ENCODE assay signal across 8 cellular contexts in genomic region chr12:3604750-3605638, GRCh38.
DNase-seq lines count a peak whose midpoint lies in the region; ATAC-seq and TF ChIP-seq lines count a peak whose summit lies in the region.

No MANE protein-coding gene starts in this region.

- H3K9me3 ChIP-seq in parathyroid adenoma (ENCODE audit: control insufficient read depth, low read length): no peaks in the 10 kb centered on the region

- H3K79me2 ChIP-seq in GM23338 (replicated peaks; ENCODE audit: insufficient read depth): no peaks in the 10 kb centered on the region
- no peaks in the 10 kb centered on the region for H3K79me2 ChIP-seq in parathyroid adenoma

- no peaks in the 10 kb centered on the region for H3K9me2 ChIP-seq in GM23338 (ENCODE audit: insufficient read depth)

- H3K4me1 ChIP-seq in GM23338 (ENCODE audit: insufficient read depth) (peaks cover 41% of the 10 kb centered on the region), parathyroid adenoma (peaks cover 39% of the 10 kb centered on the region)

- no peaks in the 10 kb centered on the region for H3K36me3 Mint-ChIP-seq in GM23338 (ENCODE audit: low read depth)
- H3K36me3 Mint-ChIP-seq in activated naive CD4-positive, alpha-beta T cell treated with anti-CD3 and anti-CD28 coated beads, Interleukin-2, amount 50 U/mL, for 72 hours: peaks cover 10 to 12% of the 10 kb centered on the region in 2 donors

- no peak overlapping the region for H3K9ac ChIP-seq in parathyroid adenoma

- no peak for TF ChIP-seq CTCF in GM23338 (conservative IDR thresholded peaks at IDR 0.05; ENCODE audit: low read depth in 2 of 2)
- no peak for TF ChIP-seq CTCF in epithelial cell of proximal tubule (conservative IDR thresholded peaks at IDR 0.05; ENCODE audit: low read depth, low read length)
- no peak for TF ChIP-seq CTCF in parathyroid adenoma (IDR thresholded peaks at IDR 0.05)

- H3K27me3 ChIP-seq in GM23338 (ENCODE audit: insufficient read depth): peaks cover 10% of the 10 kb centered on the region; the same call in 1 of the 2 replicates
- H3K27me3 ChIP-seq in parathyroid adenoma (ENCODE audit: control insufficient read depth, insufficient read depth, low read length): no peaks in the 10 kb centered on the region

- peaks cover 73% of the 10 kb centered on the region for H3K4me1 Mint-ChIP-seq in GM23338

- H4K20me1 ChIP-seq in GM23338 (replicated peaks; ENCODE audit: insufficient read depth): no peaks in the 10 kb centered on the region; the same call in 1 of the 2 replicates

- no peak overlapping the region for H3K27ac ChIP-seq in GM23338 (ENCODE audit: low read depth)
- H3K27ac ChIP-seq in parathyroid adenoma: peak overlapping the region; percentile 82

- ATAC-seq in GM23338: peak; percentile 69
- no peak for ATAC-seq in activated naive CD4-positive, alpha-beta T cell treated with anti-CD3 and anti-CD28 coated beads, Interleukin-2, amount 50 U/mL, for 72 hours
- no peak for ATAC-seq in HG03139 (IDR thresholded peaks at IDR 0.05; ENCODE audit: unreplicated experiment)

- H3F3A ChIP-seq in GM23338 (replicated peaks; ENCODE audit: low read depth): 0 out of 2 replicates have a peak, but pooled peaks cover 4% of the 10 kb centered on the region

- H3K27me3 Mint-ChIP-seq in GM23338 (ENCODE audit: insufficient read depth, low read depth, poor library complexity): peaks cover 29% of the 10 kb centered on the region

- DNase-seq in GM23338 (ENCODE audit: low spot score) (peak; percentile 67), NCI-H345 treated with DMSO at 0.1 percent for 48 hours (lab: John Stamatoyannopoulos, UW; ENCODE audit: unreplicated experiment) (peak; percentile 86), epithelial cell of proximal tubule (ENCODE audit: low read depth) (peak; percentile 0), NCI-H226 (no peak), cortex of kidney (lab: John Stamatoyannopoulos, UW) (no peak)
- DNase-seq in activated naive CD4-positive, alpha-beta T cell treated with anti-CD3 and anti-CD28 coated beads, Interleukin-2, amount 50 U/mL, for 72 hours (ENCODE audit: low spot score in 2 of 2): no peak

- peak overlapping the region; percentile 50 for H3K4me3 ChIP-seq in GM23338
- H3K4me3 ChIP-seq in epithelial cell of proximal tubule (ENCODE audit: low read depth, low read length): no peak overlapping the region
- H3K4me3 ChIP-seq in parathyroid adenoma (ENCODE audit: low read depth, low read length): no peak overlapping the region

- H3K27ac Mint-ChIP-seq in GM23338: 0 out of 2 replicates have a peak overlapping the region, but pooled peaks have one; percentile 13
- no peak overlapping the region for H3K27ac Mint-ChIP-seq in activated naive CD4-positive, alpha-beta T cell treated with anti-CD3 and anti-CD28 coated beads, Interleukin-2, amount 50 U/mL, for 72 hours

- H3K4me3 Mint-ChIP-seq in GM23338: peak overlapping the region; percentile 66

- no peaks in the 10 kb centered on the region for H3K36me3 ChIP-seq in GM23338 (ENCODE audit: insufficient read depth)
- no peaks in the 10 kb centered on the region for H3K36me3 ChIP-seq in parathyroid adenoma (ENCODE audit: control insufficient read depth, insufficient read depth, low read length)

- H2AFZ ChIP-seq in GM23338 (peak overlapping the region; percentile 87), parathyroid adenoma (peak overlapping the region; percentile 68)

- no peaks in the 10 kb centered on the region for H3K9me3 Mint-ChIP-seq in GM23338
- H3K9me3 Mint-ChIP-seq in activated naive CD4-positive, alpha-beta T cell treated with anti-CD3 and anti-CD28 coated beads, Interleukin-2, amount 50 U/mL, for 72 hours: no peaks in the 10 kb centered on the region

- H3K4me2 ChIP-seq in GM23338 (peak overlapping the region; percentile 73), parathyroid adenoma (ENCODE audit: low read length) (peak overlapping the region; percentile 19)

TF ChIP-seq in GM23338, 12 proteins besides CTCF, POLR2A, EP300 and RAD21 (continues in another document):
- TF ChIP-seq REST (IDR thresholded peaks at IDR 0.05; ENCODE audit: unreplicated experiment) (no peak), ZNF331 (CRISPR knock-in tag; IDR thresholded peaks at IDR 0.05; ENCODE audit: low read depth) (no peak), ZNF114 (CRISPR knock-in tag; IDR thresholded peaks at IDR 0.05) (no peak), EZH2 (IDR thresholded peaks at IDR 0.05; ENCODE audit: low read depth, unreplicated experiment) (no peak), EZH2phosphoT487 (IDR thresholded peaks at IDR 0.05; ENCODE audit: unreplicated experiment) (no peak), POLR2AphosphoS5 (IDR thresholded peaks at IDR 0.05; ENCODE audit: low read depth) (no peak), JUNB (IDR thresholded peaks at IDR 0.05; ENCODE audit: unreplicated experiment) (no peak), NANOG (IDR thresholded peaks at IDR 0.05; ENCODE audit: borderline replicate concordance) (no peak), STAT1 (IDR thresholded peaks at IDR 0.05; ENCODE audit: unreplicated experiment) (no peak), ETS1 (IDR thresholded peaks at IDR 0.05) (no peak)

Comparison
In these comparisons a context has a peak if more than half of its experiments do, and no peak if none do; other contexts are left out.
1. DNase-seq: peak in GM23338 (single experiment), NCI-H345 treated with DMSO at 0.1 percent for 48 hours (single experiment) and epithelial cell of proximal tubule (single experiment); none in activated naive CD4-positive, alpha-beta T cell treated with anti-CD3 and anti-CD28 coated beads, Interleukin-2, amount 50 U/mL, for 72 hours (0 of 2), NCI-H226 (single experiment) and cortex of kidney (single experiment).